10 cellular contexts compared by ENCODE assay signal in the genomic region with DNA sequence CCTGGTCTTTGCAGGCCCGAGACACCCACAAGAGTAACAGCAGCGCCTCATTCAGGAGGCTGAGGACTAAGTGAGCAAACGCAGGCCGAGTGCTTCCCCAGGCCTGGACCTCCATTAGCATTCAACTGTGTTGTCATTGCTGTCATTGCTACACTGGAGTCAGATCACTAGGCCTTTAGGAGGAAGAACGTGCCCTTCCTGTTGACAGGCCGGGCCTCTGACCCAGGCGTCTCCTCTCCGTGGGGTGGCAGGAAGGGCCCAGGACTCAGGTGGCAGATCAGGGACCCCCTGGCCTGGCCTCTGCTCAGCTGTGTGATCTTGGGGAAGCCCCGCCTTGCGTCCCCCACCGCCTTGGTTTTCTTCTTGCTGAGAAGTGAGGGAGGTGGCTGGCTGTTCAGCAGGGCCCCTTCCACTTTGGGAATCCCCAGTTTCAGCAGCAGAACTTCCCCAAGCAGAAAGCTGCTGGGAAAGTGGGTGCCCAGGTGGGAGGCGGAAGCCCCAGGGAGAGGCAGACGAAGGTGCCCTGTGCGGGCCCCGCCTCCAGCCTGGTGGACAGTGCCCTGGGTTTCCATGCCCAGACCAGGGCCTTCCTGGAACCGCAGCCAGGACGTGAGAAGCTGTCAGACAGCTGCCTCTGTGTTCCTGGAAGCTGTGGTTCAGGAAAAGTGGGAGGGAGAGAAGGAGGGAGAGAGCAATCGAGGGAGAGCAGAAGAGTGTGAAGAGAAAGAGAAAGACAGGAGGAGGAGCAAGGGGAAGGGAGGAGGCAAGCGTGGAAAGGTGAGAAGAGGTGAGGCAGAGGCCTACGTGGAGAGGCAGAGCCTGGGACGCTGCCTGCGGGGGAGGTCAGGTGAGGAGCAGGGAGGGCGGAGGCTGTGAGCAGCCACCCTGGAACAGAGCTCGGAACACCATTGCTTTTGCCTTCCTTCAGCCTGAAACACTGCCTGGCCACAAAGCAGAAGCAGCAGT. TPM values are rescaled to one million over a fixed set of nuclear protein-coding genes. Genes with fewer than 3 reads are reported as not detected.
DNase-seq lines count a peak whose midpoint lies in the region; ATAC-seq and TF ChIP-seq lines count a peak whose summit lies in the region.
"Had no signal": no experiment of that assay in that cellular context is flagged by ENCODE, and none has a peak within 500 bp of the region (broad histone marks: within the 10 kb centered on the region; RNA-seq: fewer than 3 reads in every experiment).

No MANE protein-coding gene starts in this region.

- H3K36me3 ChIP-seq in heart right ventricle, result no peaks in the 10 kb centered on the region

- intact Hi-C loops in heart right ventricle (cut with DNase I), result loop anchor here in 1 of 10 donors (2.0 kb wide), 1 partner anchor 112 kb away; no protein-coding TSS in a partner anchor

- H3K4me3 ChIP-seq in heart right ventricle, result no peak overlapping the region

- no peaks in the 10 kb centered on the region for H3K27me3 ChIP-seq in heart right ventricle

- POLR2A ChIA-PET in activated CD4-positive, alpha-beta T cell treated with anti-CD3 and anti-CD28 coated beads, Interleukin-2, amount 10 ng/mL, durations not matched to agents 7 days and 5 days (lab: Charles Lee), result no interaction called here

- no peaks in the 10 kb centered on the region for H3K27me3 Mint-ChIP-seq in activated CD4-positive, alpha-beta T cell treated with anti-CD3 and anti-CD28 coated beads, Interleukin-2, amount 10 ng/mL, durations not matched to agents 7 days and 5 days

- peak overlapping the region in 9 of 10 donors; percentile 30 to 95 (median 83) for H3K27ac ChIP-seq in heart right ventricle

- H3K9me3 Mint-ChIP-seq in activated CD4-positive, alpha-beta T cell treated with anti-CD3 and anti-CD28 coated beads, Interleukin-2, amount 10 ng/mL, durations not matched to agents 7 days and 5 days, result no peaks in the 10 kb centered on the region

- 62 to 63% methylated on average over 24 of the region's 24 CpGs for WGBS in heart right ventricle, 2 donors

- no peaks in the 10 kb centered on the region for H3K9me3 ChIP-seq in heart right ventricle

- TF ChIP-seq CTCF in heart right ventricle (IDR thresholded peaks at IDR 0.05), result no peak

- H3K36me3 Mint-ChIP-seq in activated CD4-positive, alpha-beta T cell treated with anti-CD3 and anti-CD28 coated beads, Interleukin-2, amount 10 ng/mL, durations not matched to agents 7 days and 5 days (ENCODE audit: low read depth), result no peaks in the 10 kb centered on the region

- ATAC-seq in GM18870 (IDR thresholded peaks at IDR 0.05; ENCODE audit: unreplicated experiment), result peak; percentile 31
- peak; percentile 45 for ATAC-seq in HG03095 (IDR thresholded peaks at IDR 0.05; ENCODE audit: unreplicated experiment)
- peak in 4 of 8 donors; percentile 15 to 66 (median 20) for ATAC-seq in heart right ventricle

- peaks cover 48% of the 10 kb centered on the region for H3K4me1 Mint-ChIP-seq in activated CD4-positive, alpha-beta T cell treated with anti-CD3 and anti-CD28 coated beads, Interleukin-2, amount 10 ng/mL, durations not matched to agents 7 days and 5 days

- peak overlapping the region; percentile 95 for H3K27ac Mint-ChIP-seq in activated CD4-positive, alpha-beta T cell treated with anti-CD3 and anti-CD28 coated beads, Interleukin-2, amount 10 ng/mL, durations not matched to agents 7 days and 5 days

- peak overlapping the region; percentile 22 for H3K4me3 Mint-ChIP-seq in activated CD4-positive, alpha-beta T cell treated with anti-CD3 and anti-CD28 coated beads, Interleukin-2, amount 10 ng/mL, durations not matched to agents 7 days and 5 days

- no peak for DNase-seq in activated CD4-positive, alpha-beta T cell treated with anti-CD3 and anti-CD28 coated beads, Interleukin-2, amount 10 ng/mL, durations not matched to agents 7 days and 5 days
- peak in 1 of 2 donors; percentile 46 for DNase-seq in heart right ventricle
- DNase-seq in stimulated activated CD8-positive, alpha-beta memory T cell treated with anti-CD3 and anti-CD28 coated beads, Interleukin-4, amount 100 ng/mL, for 24 hours (ENCODE audit: low read depth), result peak; percentile 33
- DNase-seq in cerebellum (ENCODE audit: low spot score), result no peak
- DNase-seq in iPS-NIHi11 (ENCODE audit: low spot score), result no peak
- no peak for DNase-seq in epidermal melanocyte (ENCODE audit: insufficient read length, low spot score)

- H3K4me1 ChIP-seq in heart right ventricle, result peaks cover 0 to 47% (median 20%) of the 10 kb centered on the region in 9 donors

- CTCF ChIA-PET in activated CD4-positive, alpha-beta T cell treated with anti-CD3 and anti-CD28 coated beads, Interleukin-2, amount 10 ng/mL, durations not matched to agents 7 days and 5 days (lab: Charles Lee), result interaction anchor here (0.6 to 5.0 kb wide), 4 partner anchors 11 to 258 kb away, joined by 4 to 40 read pairs (median 4); no protein-coding TSS in a partner anchor

RNA-seq across cellular contexts. Expression of a gene that starts 18.9 kb away (rescaled TPM):
- total RNA-seq in activated CD4-positive, alpha-beta T cell treated with anti-CD3 and anti-CD28 coated beads, Interleukin-2, amount 10 ng/mL, durations not matched to agents 7 days and 5 days, result not detected
- total RNA-seq in heart right ventricle (1 to 10 TPM in 1 of 10 donors, under 1 TPM in 1, not detected in 8; 0.77 to 1.3 TPM), cerebellum (not detected)
- under 1 TPM in 1 of 2 donors, not detected in 1; 0.19 TPM for polyA plus RNA-seq in heart right ventricle
- total RNA-seq: fibroblast of lung, urinary bladder had no signal
- polyA plus RNA-seq: fibroblast of lung, urinary bladder had no signal

RNA-seq across cellular contexts. Expression of a gene that starts 24.0 kb away (rescaled TPM):
- not detected for total RNA-seq in activated CD4-positive, alpha-beta T cell treated with anti-CD3 and anti-CD28 coated beads, Interleukin-2, amount 10 ng/mL, durations not matched to agents 7 days and 5 days
- under 1 TPM in 3 of 10 donors, not detected in 7; 0.29 to 0.53 (median 0.52) TPM for total RNA-seq in heart right ventricle
- 1 to 10 TPM in 1 of 2 donors, under 1 TPM in 1; 0.23 to 1.0 TPM for polyA plus RNA-seq in heart right ventricle
- total RNA-seq in cerebellum, result not detected
- total RNA-seq: fibroblast of lung, urinary bladder had no signal
- polyA plus RNA-seq: fibroblast of lung had no signal
